In the genomic region with DNA sequence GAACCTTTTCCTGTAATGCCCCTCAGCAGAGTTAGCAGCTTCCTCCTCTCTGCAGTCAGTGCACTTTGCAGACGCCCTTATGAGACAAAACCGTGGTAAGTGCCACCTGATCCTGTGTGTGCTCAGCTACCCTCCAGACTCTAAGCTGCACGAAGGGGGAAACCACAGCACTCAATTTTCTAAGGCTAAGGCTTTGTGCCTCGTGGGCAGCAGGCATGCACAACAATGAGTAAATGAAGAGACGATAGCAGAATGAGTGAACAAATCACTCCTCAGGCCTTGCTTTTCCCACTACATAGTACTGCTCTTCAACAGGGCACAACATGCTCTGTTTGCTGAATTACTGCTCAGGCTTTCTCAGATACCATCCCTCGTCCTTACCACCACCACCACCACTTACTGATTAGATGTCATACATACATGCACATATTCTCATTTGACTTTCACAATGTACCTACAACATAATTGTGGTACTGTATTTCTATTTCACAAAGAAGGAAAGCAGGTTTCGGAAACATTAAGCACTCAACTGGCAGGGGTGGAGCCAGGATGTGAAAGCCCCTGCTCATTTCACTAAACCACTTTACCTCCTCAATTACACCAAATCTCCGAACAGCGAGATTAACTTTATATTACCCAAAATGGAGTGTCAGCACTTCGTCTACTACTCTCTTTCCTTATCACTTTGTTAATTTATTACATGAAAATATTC, we compare ENCODE assay signal across 9 cellular contexts.
DNase-seq lines count a peak whose midpoint lies in the region; ATAC-seq, FAIRE-seq and TF ChIP-seq lines count a peak whose summit lies in the region.
"Had no signal": no experiment of that assay in that cellular context is flagged by ENCODE, and none has a peak within 500 bp of the region (broad histone marks: within the 10 kb centered on the region; RNA-seq: fewer than 3 reads in every experiment).

No MANE protein-coding gene starts in this region.

- H3K4me1 ChIP-seq in BLaER1 (peaks cover 40% of the 10 kb centered on the region), GM12878 (ENCODE audit: control insufficient read depth, insufficient read depth, low read length) (peaks cover 39% of the 10 kb centered on the region), breast epithelium (peaks cover 0 to 4% of the 10 kb centered on the region in 2 donors)

- intact Hi-C loops in GM12878 (cut with micrococcal nuclease; ENCODE audit: unreplicated experiment) (loop anchor here (1.0 to 2.0 kb wide), 3 partner anchors 42 to 356 kb away; no protein-coding TSS in a partner anchor), breast epithelium (cut with DNase I; ENCODE audit: low total_unique reads) (no loop called here)

- H3K4me2 ChIP-seq in BLaER1, result peak overlapping the region; percentile 68
- peak overlapping the region; percentile 79 for H3K4me2 ChIP-seq in GM12878 (ENCODE audit: control insufficient read depth, insufficient read depth)

- TF ChIP-seq CTCF in GM12878 (IDR thresholded peaks at IDR 0.05 in 2 of 3, conservative IDR thresholded peaks at IDR 0.05 in 1 of 3; ENCODE audit: control insufficient read depth in 2 of 3, extremely low read depth in 1 of 3, insufficient read depth in 1 of 3, low read depth in 3 of 3, low read length in 3 of 3), result no peak
- TF ChIP-seq CTCF in breast epithelium (IDR thresholded peaks at IDR 0.05), result no peak

- TF ChIP-seq POLR2A in GM19099 (IDR thresholded peaks at IDR 0.05; ENCODE audit: extremely low read depth, insufficient read length, low read depth), result peak; percentile 30
- TF ChIP-seq POLR2A in GM12878 (IDR thresholded peaks at IDR 0.05; ENCODE audit: low read depth, low read length), result peak; percentile 62
- no peak for TF ChIP-seq POLR2A in breast epithelium (IDR thresholded peaks at IDR 0.05)

- POLR2A ChIA-PET in GM12878 (lab: Charles Lee), result interaction anchor here (1.7 to 3.6 kb wide), 4 partner anchors 12 to 206 kb away, joined by 4 to 35 read pairs (median 8); no protein-coding TSS in a partner anchor

- SMC1A ChIA-PET in GM12878 (lab: Charles Lee; ENCODE audit: uncharacterized antibody, unreplicated experiment), result interaction anchor here (0.8 to 4.3 kb wide), 10 partner anchors 8 to 356 kb away, joined by 3 to 32 read pairs (median 4); no protein-coding TSS in a partner anchor

- DNase-seq in T follicular helper cell (ENCODE audit: low read depth), result peak; percentile 59
- peak; percentile 96 for DNase-seq in GM12878 (ENCODE audit: low read depth, low spot score)
- peak; percentile 53 for DNase-seq in stimulated activated CD4-positive, alpha-beta T cell treated with anti-CD3 and anti-CD28 coated beads, Interleukin-2, amount 100 ng/mL, for 24 hours
- no peak for DNase-seq in breast epithelium (ENCODE audit: low spot score in 2 of 2)
- DNase-seq in LoVo (ENCODE audit: low spot score), result no peak

- H3K27ac ChIP-seq in BLaER1, result peak overlapping the region; percentile 73
- H3K27ac ChIP-seq in GM12878 (ENCODE audit: control insufficient read depth, insufficient read depth), result peak overlapping the region; percentile 98
- H3K27ac ChIP-seq in breast epithelium, result no peak overlapping the region

- H3K4me3 ChIP-seq in BLaER1, result no peak overlapping the region
- H3K4me3 ChIP-seq in GM12878, result peak overlapping the region; percentile 8
- H3K4me3 ChIP-seq in breast epithelium, result no peak overlapping the region

- RAD21 ChIA-PET in GM12878 (lab: Charles Lee; ENCODE audit: unreplicated experiment), result interaction anchor here (0.7 to 4.7 kb wide), 15 partner anchors 14 to 495 kb away, joined by 3 to 64 read pairs (median 4); partner anchors contain the start of gene GLCCI1

- H3K27me3 ChIP-seq in BLaER1 (no peaks in the 10 kb centered on the region), GM12878 (replicated peaks in 1 of 2; ENCODE audit: control insufficient read depth in 2 of 2, insufficient read depth in 2 of 2, low read length in 1 of 2) (no peaks in the 10 kb centered on the region), breast epithelium (no peaks in the 10 kb centered on the region)

- H4K20me1 ChIP-seq in BLaER1, result no peaks in the 10 kb centered on the region
- H4K20me1 ChIP-seq in GM12878 (ENCODE audit: control insufficient read depth, insufficient read depth), result no peaks in the 10 kb centered on the region

- 0 out of 2 replicates have a peak, but pooled peaks have one; percentile 3 for TF ChIP-seq RAD21 in GM12878 (IDR thresholded peaks at IDR 0.05; ENCODE audit: insufficient read depth, low read depth, low read length)

- BruUV-seq in GM12878 (replicated peaks; lab: Mats Ljungman, UMichigan), result no TSS peak

- FAIRE-seq in GM12878 (lab: Jason Lieb, UNC), result peak; percentile 91
- FAIRE-seq: bronchial epithelial cell had no signal

- TF ChIP-seq EP300 in GM12878 (IDR thresholded peaks at IDR 0.05; ENCODE audit: borderline replicate concordance in 1 of 2, control insufficient read depth in 1 of 2, low read depth in 2 of 2, low read length in 2 of 2), result peak; percentile 22 to 52; a peak in 2 of 4 replicates

- WGBS in GM12878 (ENCODE audit: insufficient coverage, insufficient replicate concordance, low lambda C conversion rate, missing lambda C conversion rate), result 1% methylated on average over 10 of the region's 10 CpGs

- ATAC-seq in HG03159 (IDR thresholded peaks at IDR 0.05; ENCODE audit: unreplicated experiment) (peak; percentile 72), GM12878 (peak; percentile 82)

- H3K9me3 ChIP-seq in BLaER1, result no peaks in the 10 kb centered on the region
- H3K9me3 ChIP-seq in GM12878 (replicated peaks; ENCODE audit: control insufficient read depth, insufficient read depth, low read length), result peaks cover 4% of the 10 kb centered on the region
- no peaks in the 10 kb centered on the region for H3K9me3 ChIP-seq in breast epithelium

- CTCF ChIA-PET in GM12878 (lab: Yijun Ruan, JAX), result interaction anchor here (0.7 to 4.1 kb wide), 6 partner anchors 13 to 257 kb away, joined by 3 to 41 read pairs (median 6); no protein-coding TSS in a partner anchor

- H2AFZ ChIP-seq in GM12878 (ENCODE audit: control insufficient read depth, low read depth, low read length), result peak overlapping the region; percentile 42

- H3K9ac ChIP-seq in BLaER1 (peak overlapping the region; percentile 33; the same call in 1 of the 2 replicates), GM12878 (ENCODE audit: control insufficient read depth, insufficient read depth, low read length) (peak overlapping the region; percentile 77)

- H3K36me3 ChIP-seq in BLaER1, result no peaks in the 10 kb centered on the region
- H3K36me3 ChIP-seq in GM12878 (ENCODE audit: control insufficient read depth in 2 of 2, insufficient read depth in 2 of 2, low read length in 1 of 2), result no peaks in the 10 kb centered on the region
- H3K36me3 ChIP-seq in breast epithelium, result no peaks in the 10 kb centered on the region

- no peaks in the 10 kb centered on the region; the same call in none of the 2 replicates for H3K79me2 ChIP-seq in GM12878 (ENCODE audit: control insufficient read depth, insufficient read depth, low read length)

- in situ Hi-C loops in GM12878 (cut with MboI), result no loop called here

TF ChIP-seq in GM12878, 131 proteins besides CTCF, POLR2A, EP300 and RAD21 (continues in another document):
- TF ChIP-seq MTA3 (IDR thresholded peaks at IDR 0.05; ENCODE audit: borderline replicate concordance, low read length), result peak; percentile 23; the same call in 1 of the 2 replicates
- TF ChIP-seq IRF4 (IDR thresholded peaks at IDR 0.05; ENCODE audit: low read depth, low read length), result peak; percentile 46
- peak; percentile 79 for TF ChIP-seq MEF2B (IDR thresholded peaks at IDR 0.05; ENCODE audit: partially characterized antibody, poor library complexity, severe bottlenecking)
- TF ChIP-seq, protein P1, sequence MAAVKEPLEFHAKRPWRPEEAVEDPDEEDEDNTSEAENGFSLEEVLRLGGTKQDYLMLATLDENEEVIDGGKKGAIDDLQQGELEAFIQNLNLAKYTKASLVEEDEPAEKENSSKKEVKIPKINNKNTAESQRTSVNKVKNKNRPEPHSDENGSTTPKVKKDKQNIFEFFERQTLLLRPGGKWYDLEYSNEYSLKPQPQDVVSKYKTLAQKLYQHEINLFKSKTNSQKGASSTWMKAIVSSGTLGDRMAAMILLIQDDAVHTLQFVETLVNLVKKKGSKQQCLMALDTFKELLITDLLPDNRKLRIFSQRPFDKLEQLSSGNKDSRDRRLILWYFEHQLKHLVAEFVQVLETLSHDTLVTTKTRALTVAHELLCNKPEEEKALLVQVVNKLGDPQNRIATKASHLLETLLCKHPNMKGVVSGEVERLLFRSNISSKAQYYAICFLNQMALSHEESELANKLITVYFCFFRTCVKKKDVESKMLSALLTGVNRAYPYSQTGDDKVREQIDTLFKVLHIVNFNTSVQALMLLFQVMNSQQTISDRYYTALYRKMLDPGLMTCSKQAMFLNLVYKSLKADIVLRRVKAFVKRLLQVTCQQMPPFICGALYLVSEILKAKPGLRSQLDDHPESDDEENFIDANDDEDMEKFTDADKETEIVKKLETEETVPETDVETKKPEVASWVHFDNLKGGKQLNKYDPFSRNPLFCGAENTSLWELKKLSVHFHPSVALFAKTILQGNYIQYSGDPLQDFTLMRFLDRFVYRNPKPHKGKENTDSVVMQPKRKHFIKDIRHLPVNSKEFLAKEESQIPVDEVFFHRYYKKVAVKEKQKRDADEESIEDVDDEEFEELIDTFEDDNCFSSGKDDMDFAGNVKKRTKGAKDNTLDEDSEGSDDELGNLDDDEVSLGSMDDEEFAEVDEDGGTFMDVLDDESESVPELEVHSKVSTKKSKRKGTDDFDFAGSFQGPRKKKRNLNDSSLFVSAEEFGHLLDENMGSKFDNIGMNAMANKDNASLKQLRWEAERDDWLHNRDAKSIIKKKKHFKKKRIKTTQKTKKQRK (IDR thresholded peaks at IDR 0.05; ENCODE audit: low read depth, low read length), result no peak
- peak; percentile 69; the same call in 1 of the 2 replicates for TF ChIP-seq MXI1 (IDR thresholded peaks at IDR 0.05; ENCODE audit: low read depth, low read length)
- peak; percentile 91 for TF ChIP-seq ATF2 (IDR thresholded peaks at IDR 0.05; ENCODE audit: low read length)
- TF ChIP-seq IKZF1 (conservative IDR thresholded peaks at IDR 0.05), result peak; percentile 73
- TF ChIP-seq ZSCAN29 (IDR thresholded peaks at IDR 0.05), result no peak

Comparison
In these comparisons a context has a peak if more than half of its experiments do, and no peak if none do; other contexts are left out.
1. H3K27ac ChIP-seq: peak in BLaER1 (single experiment) and GM12878 (single experiment); none in breast epithelium (0 of 2).
2. DNase-seq: peak in T follicular helper cell (single experiment), GM12878 (single experiment) and stimulated activated CD4-positive, alpha-beta T cell treated with anti-CD3 and anti-CD28 coated beads, Interleukin-2, amount 100 ng/mL, for 24 hours (2 of 2); none in breast epithelium (0 of 2) and LoVo (single experiment).